In genomic region chr2:15984367-15985255, GRCh38 we compare ENCODE assay signal across 14 cellular contexts. TPM values are rescaled to one million over a fixed set of nuclear protein-coding genes. Genes with fewer than 3 reads are reported as not detected.
DNase-seq lines count a peak whose midpoint lies in the region; ATAC-seq and TF ChIP-seq lines count a peak whose summit lies in the region.
"Had no signal": no experiment of that assay in that cellular context is flagged by ENCODE, and none has a peak within 500 bp of the region (broad histone marks: within the 10 kb centered on the region; RNA-seq: fewer than 3 reads in every experiment).

No MANE protein-coding gene starts in this region.

- H3K27me3 ChIP-seq in neural cell (ENCODE audit: insufficient read depth, low read depth, low read length) = no peaks in the 10 kb centered on the region
- H3K27me3 ChIP-seq: BLaER1 treated with 17β-estradiol and CSF1 and Interleukin-3, amounts not matched to agents 10 nM and 100 nM; cardiac muscle cell had no signal

- H3K9me3 Mint-ChIP-seq in activated CD4-positive, alpha-beta memory T cell treated with anti-CD3 and anti-CD28 coated beads, Interleukin-2, amount 10 ng/mL, durations not matched to agents 7 days and 5 days = no peaks in the 10 kb centered on the region
- H3K9me3 Mint-ChIP-seq: activated T-helper 17 cell treated with anti-CD3 and anti-CD28 coated beads, Interleukin-2, amount 50 U/mL, for 72 hours had no signal

- H3K9me3 ChIP-seq in neural cell (ENCODE audit: low read length) = no peaks in the 10 kb centered on the region
- no peaks in the 10 kb centered on the region for H3K9me3 ChIP-seq in T-helper 17 cell (ENCODE audit: control insufficient read depth, low read length, poor library complexity, severe bottlenecking)
- H3K9me3 ChIP-seq: BLaER1 treated with 17β-estradiol and CSF1 and Interleukin-3, amounts not matched to agents 10 nM and 100 nM; spleen had no signal

- no peaks in the 10 kb centered on the region for H3K9me2 ChIP-seq in neural cell (ENCODE audit: insufficient read depth, low read length)

- POLR2A ChIA-PET in activated CD4-positive, alpha-beta memory T cell treated with anti-CD3 and anti-CD28 coated beads, Interleukin-2, amount 10 ng/mL, durations not matched to agents 7 days and 5 days (lab: Charles Lee) = no interaction called here

- no peak overlapping the region for H3K27ac ChIP-seq in neural cell (ENCODE audit: low read length)
- H3K27ac ChIP-seq: BLaER1 treated with 17β-estradiol and CSF1 and Interleukin-3, amounts not matched to agents 10 nM and 100 nM; cardiac muscle cell; spleen had no signal

- no peak overlapping the region for H3K4me3 Mint-ChIP-seq in T-helper 17 cell
- no peak overlapping the region for H3K4me3 Mint-ChIP-seq in activated CD4-positive, alpha-beta memory T cell treated with anti-CD3 and anti-CD28 coated beads, Interleukin-2, amount 10 ng/mL, durations not matched to agents 7 days and 5 days
- H3K4me3 Mint-ChIP-seq: activated T-helper 17 cell treated with anti-CD3 and anti-CD28 coated beads, Interleukin-2, amount 50 U/mL, for 72 hours had no signal

- TF ChIP-seq RAD21 in neural cell (conservative IDR thresholded peaks at IDR 0.05) = no peak

- peak; percentile 26 for TF ChIP-seq EP300 in neural cell (conservative IDR thresholded peaks at IDR 0.05; ENCODE audit: poor library complexity, severe bottlenecking)

- TF ChIP-seq CTCF in neural cell (IDR thresholded peaks at IDR 0.05; ENCODE audit: poor library complexity, severe bottlenecking) = no peak

- DNase-seq in C1 segment of cervical spinal cord (lab: John Stamatoyannopoulos, UW) = peak in 13 of 14 donors; percentile 49 to 95 (median 82)
- peak; percentile 37 for DNase-seq in NCI-H446 treated with DMSO at 0.1 percent for 48 hours (lab: John Stamatoyannopoulos, UW)
- peak; percentile 97 for DNase-seq in globus pallidus (ENCODE audit: low spot score)
- no peak for DNase-seq in T-helper 17 cell
- no peak for DNase-seq in activated CD4-positive, alpha-beta memory T cell treated with anti-CD3 and anti-CD28 coated beads, Interleukin-2, amount 10 ng/mL, durations not matched to agents 7 days and 5 days
- DNase-seq: activated CD4-positive, CD25-positive, alpha-beta regulatory T cell; spleen had no signal

- H3K4me3 ChIP-seq in neural cell (ENCODE audit: low read length) = no peak overlapping the region
- H3K4me3 ChIP-seq: BLaER1 treated with 17β-estradiol and CSF1 and Interleukin-3, amounts not matched to agents 10 nM and 100 nM; cardiac muscle cell; spleen had no signal

- no peak overlapping the region for H3K4me2 ChIP-seq in neural cell (ENCODE audit: low read length)

- H3K79me2 ChIP-seq in neural cell (replicated peaks; ENCODE audit: insufficient read depth, low read length) = no peaks in the 10 kb centered on the region

- no peak overlapping the region for H3K27ac Mint-ChIP-seq in T-helper 17 cell
- no peak overlapping the region for H3K27ac Mint-ChIP-seq in activated CD4-positive, alpha-beta memory T cell treated with anti-CD3 and anti-CD28 coated beads, Interleukin-2, amount 10 ng/mL, durations not matched to agents 7 days and 5 days
- H3K27ac Mint-ChIP-seq: activated T-helper 17 cell treated with anti-CD3 and anti-CD28 coated beads, Interleukin-2, amount 50 U/mL, for 72 hours had no signal

- H3K27me3 Mint-ChIP-seq in T-helper 17 cell = peaks cover 6% of the 10 kb centered on the region
- no peaks in the 10 kb centered on the region for H3K27me3 Mint-ChIP-seq in activated CD4-positive, alpha-beta memory T cell treated with anti-CD3 and anti-CD28 coated beads, Interleukin-2, amount 10 ng/mL, durations not matched to agents 7 days and 5 days
- H3K27me3 Mint-ChIP-seq: activated T-helper 17 cell treated with anti-CD3 and anti-CD28 coated beads, Interleukin-2, amount 50 U/mL, for 72 hours had no signal

- CTCF ChIA-PET in activated CD4-positive, alpha-beta memory T cell treated with anti-CD3 and anti-CD28 coated beads, Interleukin-2, amount 10 ng/mL, durations not matched to agents 7 days and 5 days (lab: Charles Lee) = no interaction called here

- H4K20me1 ChIP-seq in neural cell (ENCODE audit: insufficient read depth) = no peaks in the 10 kb centered on the region
- H4K20me1 ChIP-seq: BLaER1 treated with 17β-estradiol and CSF1 and Interleukin-3, amounts not matched to agents 10 nM and 100 nM had no signal

- ATAC-seq in T-helper 17 cell (no peak), HG03432 (IDR thresholded peaks at IDR 0.05; ENCODE audit: unreplicated experiment) (no peak), GM21381 (IDR thresholded peaks at IDR 0.05; ENCODE audit: unreplicated experiment) (no peak)
- ATAC-seq: activated T-helper 17 cell treated with anti-CD3 and anti-CD28 coated beads, Interleukin-2, amount 50 U/mL, for 72 hours had no signal

- H3K36me3 ChIP-seq in neural cell (ENCODE audit: insufficient read depth, low read length) = no peaks in the 10 kb centered on the region
- H3K36me3 ChIP-seq: BLaER1 treated with 17β-estradiol and CSF1 and Interleukin-3, amounts not matched to agents 10 nM and 100 nM; cardiac muscle cell; spleen had no signal

- no peaks in the 10 kb centered on the region for H3K36me3 Mint-ChIP-seq in T-helper 17 cell (ENCODE audit: low read depth)
- H3K36me3 Mint-ChIP-seq in activated CD4-positive, alpha-beta memory T cell treated with anti-CD3 and anti-CD28 coated beads, Interleukin-2, amount 10 ng/mL, durations not matched to agents 7 days and 5 days (ENCODE audit: low read depth) = no peaks in the 10 kb centered on the region

- peak overlapping the region; percentile 42 for H3K9ac ChIP-seq in neural cell (ENCODE audit: low read length)
- H3K9ac ChIP-seq: BLaER1 treated with 17β-estradiol and CSF1 and Interleukin-3, amounts not matched to agents 10 nM and 100 nM had no signal

- H3F3A ChIP-seq in neural cell (ENCODE audit: insufficient read depth, low read length, poor library complexity, severe bottlenecking) = no peaks in the 10 kb centered on the region

- H3K4me1 Mint-ChIP-seq in T-helper 17 cell = no peaks in the 10 kb centered on the region
- H3K4me1 Mint-ChIP-seq in activated CD4-positive, alpha-beta memory T cell treated with anti-CD3 and anti-CD28 coated beads, Interleukin-2, amount 10 ng/mL, durations not matched to agents 7 days and 5 days = no peaks in the 10 kb centered on the region
- H3K4me1 Mint-ChIP-seq: activated T-helper 17 cell treated with anti-CD3 and anti-CD28 coated beads, Interleukin-2, amount 50 U/mL, for 72 hours had no signal

- peak overlapping the region; percentile 14 for H2AFZ ChIP-seq in neural cell (ENCODE audit: low read depth, low read length)

TF ChIP-seq in neural cell, 6 proteins besides CTCF, POLR2A, EP300 and RAD21:
- TF ChIP-seq SMC3 (conservative IDR thresholded peaks at IDR 0.05; ENCODE audit: poor library complexity) (no peak), MXI1 (conservative IDR thresholded peaks at IDR 0.05; ENCODE audit: poor library complexity, severe bottlenecking) (peak; percentile 49), TAF1 (IDR thresholded peaks at IDR 0.05; ENCODE audit: low read depth) (no peak), POLR2AphosphoS5 (IDR thresholded peaks at IDR 0.05) (peak; percentile 2), EZH2 (IDR thresholded peaks at IDR 0.05; ENCODE audit: borderline replicate concordance, insufficient read depth, low read length, poor library complexity, severe bottlenecking) (no peak)
- TF ChIP-seq, protein P1, sequence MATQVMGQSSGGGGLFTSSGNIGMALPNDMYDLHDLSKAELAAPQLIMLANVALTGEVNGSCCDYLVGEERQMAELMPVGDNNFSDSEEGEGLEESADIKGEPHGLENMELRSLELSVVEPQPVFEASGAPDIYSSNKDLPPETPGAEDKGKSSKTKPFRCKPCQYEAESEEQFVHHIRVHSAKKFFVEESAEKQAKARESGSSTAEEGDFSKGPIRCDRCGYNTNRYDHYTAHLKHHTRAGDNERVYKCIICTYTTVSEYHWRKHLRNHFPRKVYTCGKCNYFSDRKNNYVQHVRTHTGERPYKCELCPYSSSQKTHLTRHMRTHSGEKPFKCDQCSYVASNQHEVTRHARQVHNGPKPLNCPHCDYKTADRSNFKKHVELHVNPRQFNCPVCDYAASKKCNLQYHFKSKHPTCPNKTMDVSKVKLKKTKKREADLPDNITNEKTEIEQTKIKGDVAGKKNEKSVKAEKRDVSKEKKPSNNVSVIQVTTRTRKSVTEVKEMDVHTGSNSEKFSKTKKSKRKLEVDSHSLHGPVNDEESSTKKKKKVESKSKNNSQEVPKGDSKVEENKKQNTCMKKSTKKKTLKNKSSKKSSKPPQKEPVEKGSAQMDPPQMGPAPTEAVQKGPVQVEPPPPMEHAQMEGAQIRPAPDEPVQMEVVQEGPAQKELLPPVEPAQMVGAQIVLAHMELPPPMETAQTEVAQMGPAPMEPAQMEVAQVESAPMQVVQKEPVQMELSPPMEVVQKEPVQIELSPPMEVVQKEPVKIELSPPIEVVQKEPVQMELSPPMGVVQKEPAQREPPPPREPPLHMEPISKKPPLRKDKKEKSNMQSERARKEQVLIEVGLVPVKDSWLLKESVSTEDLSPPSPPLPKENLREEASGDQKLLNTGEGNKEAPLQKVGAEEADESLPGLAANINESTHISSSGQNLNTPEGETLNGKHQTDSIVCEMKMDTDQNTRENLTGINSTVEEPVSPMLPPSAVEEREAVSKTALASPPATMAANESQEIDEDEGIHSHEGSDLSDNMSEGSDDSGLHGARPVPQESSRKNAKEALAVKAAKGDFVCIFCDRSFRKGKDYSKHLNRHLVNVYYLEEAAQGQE (IDR thresholded peaks at IDR 0.05; ENCODE audit: borderline replicate concordance) = peak; percentile 1

RNA-seq across cellular contexts. Expression of gene MYCN, which starts 44.3 kb away (rescaled TPM):
- polyA plus RNA-seq in neural cell = 25.1 and 27.2 TPM in 2 replicates
- polyA minus RNA-seq in neural cell = 37.5 and 39.7 TPM in 2 replicates
- under 1 TPM in 1 of 2 donors, not detected in 1; 0.37 TPM for total RNA-seq in T-helper 17 cell
- total RNA-seq in activated CD4-positive, alpha-beta memory T cell treated with anti-CD3 and anti-CD28 coated beads, Interleukin-2, amount 10 ng/mL, durations not matched to agents 7 days and 5 days = not detected
- total RNA-seq: activated T-helper 17 cell treated with anti-CD3 and anti-CD28 coated beads, Interleukin-2, amount 50 U/mL, for 72 hours; RPMI7951 had no signal

Comparison
In these comparisons a context has a peak if more than half of its experiments do, and no peak if none do; other contexts are left out.
1. DNase-seq: peak in C1 segment of cervical spinal cord (13 of 14), NCI-H446 treated with DMSO at 0.1 percent for 48 hours (single experiment) and globus pallidus (single experiment); none in T-helper 17 cell (0 of 3) and activated CD4-positive, alpha-beta memory T cell treated with anti-CD3 and anti-CD28 coated beads, Interleukin-2, amount 10 ng/mL, durations not matched to agents 7 days and 5 days (single experiment).